In the genomic region with DNA sequence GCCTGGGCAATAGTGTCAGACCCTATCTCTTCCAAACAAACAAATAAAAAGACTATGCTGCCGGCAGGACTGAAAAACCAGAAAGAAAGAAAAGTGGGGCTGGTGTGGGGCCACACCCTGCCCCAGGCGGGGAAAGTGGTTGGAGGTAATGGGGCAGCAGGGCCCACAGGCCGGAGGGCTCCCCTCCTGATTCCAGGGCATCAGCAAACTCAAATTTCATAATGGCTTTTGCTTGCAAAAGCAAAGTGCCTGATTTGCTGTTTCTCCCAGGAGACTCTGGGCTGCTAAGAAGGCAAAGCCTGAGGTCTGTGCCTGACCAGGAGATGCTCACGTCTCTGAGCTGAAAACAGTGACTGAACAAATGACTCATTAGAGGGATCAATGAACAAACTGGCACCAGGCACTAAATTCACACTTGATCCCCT, we compare ENCODE assay signal across 12 cellular contexts.
DNase-seq lines count a peak whose midpoint lies in the region; ATAC-seq lines count a peak whose summit lies in the region.
"Had no signal": no experiment of that assay in that cellular context is flagged by ENCODE, and none has a peak within 500 bp of the region (broad histone marks: within the 10 kb centered on the region; RNA-seq: fewer than 3 reads in every experiment).

No MANE protein-coding gene starts in this region.

- no peak overlapping the region for H3K14ac ChIP-seq in mesenchymal stem cell (ENCODE audit: low read length in 2 of 2)

- peak overlapping the region; percentile 80 for H3K9ac ChIP-seq in mesenchymal stem cell (ENCODE audit: low read length)

- no peaks in the 10 kb centered on the region for H3K9me3 Mint-ChIP-seq in stimulated activated naive CD8-positive, alpha-beta T cell treated with anti-CD3 and anti-CD28 coated beads, Interleukin-15, Interleukin-2, amounts not matched to agents 100 ng/mL and 50 ng/mL, for 24 hours
- no peaks in the 10 kb centered on the region for H3K9me3 Mint-ChIP-seq in stimulated activated naive CD8-positive, alpha-beta T cell treated with anti-CD3 and anti-CD28 coated beads, Interleukin-15, amount 100 ng/mL, for 72 hours

- 47 to 65% (median 60%) methylated on average over 4 of the region's 4 CpGs for WGBS in adipose tissue, 3 donors
- 54% methylated on average over 4 of the region's 4 CpGs for WGBS in mesenchymal stem cell

- H3K23ac ChIP-seq in mesenchymal stem cell (ENCODE audit: low read length in 2 of 2) = no peak overlapping the region

- no peak overlapping the region for H3K4me3 Mint-ChIP-seq in stimulated activated naive CD8-positive, alpha-beta T cell treated with anti-CD3 and anti-CD28 coated beads, Interleukin-15, Interleukin-2, amounts not matched to agents 100 ng/mL and 50 ng/mL, for 24 hours
- no peak overlapping the region for H3K4me3 Mint-ChIP-seq in stimulated activated naive CD8-positive, alpha-beta T cell treated with anti-CD3 and anti-CD28 coated beads, Interleukin-15, amount 100 ng/mL, for 72 hours

- no peak overlapping the region for H3K4ac ChIP-seq in mesenchymal stem cell (ENCODE audit: low read depth in 1 of 2, low read length in 2 of 2)

- H3K27me3 ChIP-seq in mesenchymal stem cell (ENCODE audit: control insufficient read depth in 1 of 2, insufficient read depth in 1 of 2, low read length in 2 of 2) = no peaks in the 10 kb centered on the region
- H3K27me3 ChIP-seq: tibial artery had no signal

- peak overlapping the region; percentile 29 for H2BK120ac ChIP-seq in mesenchymal stem cell (ENCODE audit: low read depth, low read length)

- no peak overlapping the region for H2AFZ ChIP-seq in mesenchymal stem cell (ENCODE audit: low read depth, low read length)

- no peak overlapping the region for H4K8ac ChIP-seq in mesenchymal stem cell (ENCODE audit: low read length)

- peaks cover 26% of the 10 kb centered on the region for H3K4me1 Mint-ChIP-seq in stimulated activated naive CD8-positive, alpha-beta T cell treated with anti-CD3 and anti-CD28 coated beads, Interleukin-15, Interleukin-2, amounts not matched to agents 100 ng/mL and 50 ng/mL, for 24 hours (ENCODE audit: low read depth)
- H3K4me1 Mint-ChIP-seq in stimulated activated naive CD8-positive, alpha-beta T cell treated with anti-CD3 and anti-CD28 coated beads, Interleukin-15, amount 100 ng/mL, for 72 hours = peaks cover 37% of the 10 kb centered on the region

- H3K27ac ChIP-seq in adipose tissue (ENCODE audit: low read depth, low read length) = peak overlapping the region; percentile 4
- H3K27ac ChIP-seq in mesenchymal stem cell (ENCODE audit: low read length, poor library complexity, severe bottlenecking) = no peak overlapping the region

- peaks cover 3 to 5% of the 10 kb centered on the region in 2 experiments for H3K36me3 ChIP-seq in mesenchymal stem cell (ENCODE audit: control insufficient read depth in 1 of 2, insufficient read depth in 2 of 2, low read depth in 1 of 2, low read length in 2 of 2)
- H3K36me3 ChIP-seq: tibial artery had no signal

- H2BK5ac ChIP-seq in mesenchymal stem cell (ENCODE audit: low read depth, low read length, poor library complexity, severe bottlenecking) = no peak overlapping the region

- H4K91ac ChIP-seq in mesenchymal stem cell (ENCODE audit: low read length) = no peak overlapping the region

- ATAC-seq in stimulated activated naive CD8-positive, alpha-beta T cell treated with anti-CD3 and anti-CD28 coated beads, Interleukin-15, amount 100 ng/mL, for 72 hours = no peak
- no peak for ATAC-seq in HG03097 (IDR thresholded peaks at IDR 0.05; ENCODE audit: low FRiP score, unreplicated experiment)
- ATAC-seq: left lobe of liver had no signal

- no peak overlapping the region for H3K4me2 ChIP-seq in mesenchymal stem cell (ENCODE audit: low read length, poor library complexity, severe bottlenecking)

- H3K27ac Mint-ChIP-seq in stimulated activated naive CD8-positive, alpha-beta T cell treated with anti-CD3 and anti-CD28 coated beads, Interleukin-15, Interleukin-2, amounts not matched to agents 100 ng/mL and 50 ng/mL, for 24 hours = peak overlapping the region; percentile 40
- peak overlapping the region in 1 of 2 donors; percentile 34 for H3K27ac Mint-ChIP-seq in stimulated activated naive CD8-positive, alpha-beta T cell treated with anti-CD3 and anti-CD28 coated beads, Interleukin-15, amount 100 ng/mL, for 72 hours

- peaks cover 40% of the 10 kb centered on the region for H3K4me1 ChIP-seq in mesenchymal stem cell (ENCODE audit: control insufficient read depth, insufficient read depth, low read depth, low read length)

- H3K18ac ChIP-seq in mesenchymal stem cell (ENCODE audit: low read depth in 1 of 2, low read length in 2 of 2) = no peak overlapping the region

- peak overlapping the region in 1 of 2 experiments; percentile 23 for H2BK12ac ChIP-seq in mesenchymal stem cell (ENCODE audit: low read length in 2 of 2)

- no peak overlapping the region for H2AK5ac ChIP-seq in mesenchymal stem cell (ENCODE audit: low read length, severe bottlenecking)

- DNase-seq in stimulated activated naive CD8-positive, alpha-beta T cell treated with anti-CD3 and anti-CD28 coated beads, Interleukin-15, amount 100 ng/mL, for 72 hours = no peak
- DNase-seq in mesenchymal stem cell (peak; percentile 58), NCI-H187 (lab: John Stamatoyannopoulos, UW) (no peak), NCI-H1694 treated with DMSO at 0.1 percent for 48 hours (lab: John Stamatoyannopoulos, UW) (no peak)
- no peak for DNase-seq in activated naive CD4-positive, alpha-beta T cell treated with Interleukin-2 at 50 U/mL for 16 hours
- DNase-seq: effector memory CD4-positive, alpha-beta T cell; NCI-H1092 had no signal

- H3K79me1 ChIP-seq in mesenchymal stem cell (replicated peaks; ENCODE audit: low read length, poor library complexity, severe bottlenecking) = peaks cover 47% of the 10 kb centered on the region

- peak overlapping the region; percentile 26 for H2BK15ac ChIP-seq in mesenchymal stem cell (ENCODE audit: low read depth, poor library complexity, severe bottlenecking)

- no peaks in the 10 kb centered on the region for H3K36me3 Mint-ChIP-seq in stimulated activated naive CD8-positive, alpha-beta T cell treated with anti-CD3 and anti-CD28 coated beads, Interleukin-15, Interleukin-2, amounts not matched to agents 100 ng/mL and 50 ng/mL, for 24 hours (ENCODE audit: low read depth)

- peak overlapping the region in 1 of 2 experiments; percentile 27 for H3K4me3 ChIP-seq in mesenchymal stem cell (ENCODE audit: insufficient read depth in 1 of 2, low read depth in 1 of 2, low read length in 2 of 2)
- H3K4me3 ChIP-seq: tibial artery had no signal

- peaks cover 3% of the 10 kb centered on the region for H3K27me3 Mint-ChIP-seq in stimulated activated naive CD8-positive, alpha-beta T cell treated with anti-CD3 and anti-CD28 coated beads, Interleukin-15, Interleukin-2, amounts not matched to agents 100 ng/mL and 50 ng/mL, for 24 hours
- peaks cover 2% of the 10 kb centered on the region for H3K27me3 Mint-ChIP-seq in stimulated activated naive CD8-positive, alpha-beta T cell treated with anti-CD3 and anti-CD28 coated beads, Interleukin-15, amount 100 ng/mL, for 72 hours

- H3K9me3 ChIP-seq in mesenchymal stem cell (ENCODE audit: control insufficient read depth, low read length) = no peaks in the 10 kb centered on the region
- H3K9me3 ChIP-seq: tibial artery had no signal
